29 cellular contexts compared by ENCODE assay signal in the genomic region with DNA sequence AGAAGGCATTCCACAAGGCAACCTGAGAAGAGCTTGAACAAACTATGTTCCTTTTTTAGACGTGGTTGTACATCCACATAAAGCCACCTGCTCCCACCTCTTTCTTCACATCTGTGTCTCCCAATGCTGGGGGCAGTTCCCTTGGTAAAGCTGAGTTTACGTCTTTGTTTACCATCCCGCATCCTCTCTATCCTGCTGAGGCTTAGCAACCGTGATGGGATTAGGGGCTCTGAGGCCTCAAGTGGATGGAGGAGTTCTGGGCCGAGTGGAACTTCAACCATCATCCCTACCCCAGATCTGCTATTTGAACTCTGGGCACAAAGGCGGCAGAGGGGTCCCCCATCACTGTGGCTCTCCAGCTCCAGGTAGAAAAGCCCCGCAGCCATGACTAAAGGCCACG.
"Had no signal": no experiment of that assay in that cellular context is flagged by ENCODE, and none has a peak within 500 bp of the region (broad histone marks: within the 10 kb centered on the region; RNA-seq: fewer than 3 reads in every experiment).

No MANE protein-coding gene starts in this region.

- H3K9me3 Mint-ChIP-seq: activated CD4-positive, alpha-beta memory T cell treated with anti-CD3 and anti-CD28 coated beads, Interleukin-2, amount 10 ng/mL, durations not matched to agents 7 days and 5 days; activated CD4-positive, alpha-beta T cell treated with anti-CD3 and anti-CD28 coated beads, Interleukin-2, amount 10 ng/mL, durations not matched to agents 7 days and 5 days; activated naive CD4-positive, alpha-beta T cell treated with anti-CD3 and anti-CD28 coated beads, Interleukin-2, amount 10 ng/mL, durations not matched to agents 7 days and 5 days; activated naive CD4-positive, alpha-beta T cell treated with anti-CD3 and anti-CD28 coated beads, Interleukin-2, amount 50 U/mL, for 72 hours; activated naive CD8-positive, alpha-beta T cell treated with anti-CD3 and anti-CD28 coated beads, Interleukin-2, amount 10 ng/mL, durations not matched to agents 7 days and 5 days; activated T-cell treated with anti-CD3 and anti-CD28 coated beads, Interleukin-2, amount 50 U/mL, for 72 hours; brain had no signal

- ATAC-seq: activated CD4-positive, alpha-beta T cell treated with anti-CD3 and anti-CD28 coated beads for 36 hours; activated naive CD4-positive, alpha-beta T cell treated with anti-CD3 and anti-CD28 coated beads, Interleukin-2, amount 50 U/mL, for 72 hours; activated T-cell treated with anti-CD3 and anti-CD28 coated beads, Interleukin-2, amount 50 U/mL, for 72 hours; gastroesophageal sphincter had no signal

- H3K27me3 ChIP-seq: ascending aorta, breast epithelium, cardiac muscle cell, colonic mucosa, esophagus squamous epithelium, gastroesophageal sphincter had no signal

- H3K36me3 Mint-ChIP-seq: activated naive CD4-positive, alpha-beta T cell treated with anti-CD3 and anti-CD28 coated beads, Interleukin-2, amount 10 ng/mL, durations not matched to agents 7 days and 5 days had no signal

- H3K4me1 ChIP-seq: ascending aorta, breast epithelium, colonic mucosa, esophagus squamous epithelium had no signal

- H3K27ac Mint-ChIP-seq: activated CD4-positive, alpha-beta memory T cell treated with anti-CD3 and anti-CD28 coated beads, Interleukin-2, amount 10 ng/mL, durations not matched to agents 7 days and 5 days; activated CD4-positive, alpha-beta T cell treated with anti-CD3 and anti-CD28 coated beads for 36 hours; activated CD4-positive, alpha-beta T cell treated with anti-CD3 and anti-CD28 coated beads, Interleukin-2, amount 10 ng/mL, durations not matched to agents 7 days and 5 days; activated naive CD4-positive, alpha-beta T cell treated with anti-CD3 and anti-CD28 coated beads, Interleukin-2, amount 10 ng/mL, durations not matched to agents 7 days and 5 days; activated naive CD4-positive, alpha-beta T cell treated with anti-CD3 and anti-CD28 coated beads, Interleukin-2, amount 50 U/mL, for 72 hours; activated naive CD8-positive, alpha-beta T cell treated with anti-CD3 and anti-CD28 coated beads, Interleukin-2, amount 10 ng/mL, durations not matched to agents 7 days and 5 days; activated T-cell treated with anti-CD3 and anti-CD28 coated beads, Interleukin-2, amount 50 U/mL, for 72 hours; brain had no signal

- H3K4me3 ChIP-seq: ascending aorta, breast epithelium, cardiac muscle cell, colonic mucosa, esophagus squamous epithelium, gastroesophageal sphincter had no signal

- H3K27me3 Mint-ChIP-seq: activated CD4-positive, alpha-beta memory T cell treated with anti-CD3 and anti-CD28 coated beads, Interleukin-2, amount 10 ng/mL, durations not matched to agents 7 days and 5 days; activated CD4-positive, alpha-beta T cell treated with anti-CD3 and anti-CD28 coated beads for 36 hours; activated CD4-positive, alpha-beta T cell treated with anti-CD3 and anti-CD28 coated beads, Interleukin-2, amount 10 ng/mL, durations not matched to agents 7 days and 5 days; activated naive CD4-positive, alpha-beta T cell treated with anti-CD3 and anti-CD28 coated beads, Interleukin-2, amount 10 ng/mL, durations not matched to agents 7 days and 5 days; activated naive CD8-positive, alpha-beta T cell treated with anti-CD3 and anti-CD28 coated beads, Interleukin-2, amount 10 ng/mL, durations not matched to agents 7 days and 5 days; brain had no signal

- H3K4me3 Mint-ChIP-seq: activated CD4-positive, alpha-beta memory T cell treated with anti-CD3 and anti-CD28 coated beads, Interleukin-2, amount 10 ng/mL, durations not matched to agents 7 days and 5 days; activated CD4-positive, alpha-beta T cell treated with anti-CD3 and anti-CD28 coated beads for 36 hours; activated CD4-positive, alpha-beta T cell treated with anti-CD3 and anti-CD28 coated beads, Interleukin-2, amount 10 ng/mL, durations not matched to agents 7 days and 5 days; activated naive CD4-positive, alpha-beta T cell treated with anti-CD3 and anti-CD28 coated beads, Interleukin-2, amount 10 ng/mL, durations not matched to agents 7 days and 5 days; activated naive CD8-positive, alpha-beta T cell treated with anti-CD3 and anti-CD28 coated beads, Interleukin-2, amount 10 ng/mL, durations not matched to agents 7 days and 5 days; activated T-cell treated with anti-CD3 and anti-CD28 coated beads, Interleukin-2, amount 50 U/mL, for 72 hours; brain had no signal

- FAIRE-seq: endometrium, endothelial cell of umbilical vein had no signal

- H3K36me3 ChIP-seq: breast epithelium, cardiac muscle cell, colonic mucosa had no signal

- H3K27ac ChIP-seq: ascending aorta, breast epithelium, cardiac muscle cell, colonic mucosa, epithelial cell of prostate, esophagus squamous epithelium, gastroesophageal sphincter had no signal

- H3K9me3 ChIP-seq: ascending aorta, breast epithelium, colonic mucosa, esophagus squamous epithelium, gastroesophageal sphincter had no signal

- H3K4me1 Mint-ChIP-seq: activated CD4-positive, alpha-beta memory T cell treated with anti-CD3 and anti-CD28 coated beads, Interleukin-2, amount 10 ng/mL, durations not matched to agents 7 days and 5 days; activated CD4-positive, alpha-beta T cell treated with anti-CD3 and anti-CD28 coated beads, Interleukin-2, amount 10 ng/mL, durations not matched to agents 7 days and 5 days; activated naive CD4-positive, alpha-beta T cell treated with anti-CD3 and anti-CD28 coated beads, Interleukin-2, amount 10 ng/mL, durations not matched to agents 7 days and 5 days; activated naive CD8-positive, alpha-beta T cell treated with anti-CD3 and anti-CD28 coated beads, Interleukin-2, amount 10 ng/mL, durations not matched to agents 7 days and 5 days; brain had no signal

- DNase-seq: activated CD4-positive, alpha-beta memory T cell treated with anti-CD3 and anti-CD28 coated beads, Interleukin-2, amount 10 ng/mL, durations not matched to agents 7 days and 5 days; activated CD4-positive, alpha-beta T cell treated with anti-CD3 and anti-CD28 coated beads for 36 hours; activated CD4-positive, alpha-beta T cell treated with anti-CD3 and anti-CD28 coated beads, Interleukin-2, amount 10 ng/mL, durations not matched to agents 7 days and 5 days; activated CD4-positive, alpha-beta T cell treated with anti-CD3 and anti-CD28 coated beads, Interleukin-2, amount 50 U/mL, for 4 hours; activated CD4-positive, CD25-positive, alpha-beta regulatory T cell; activated CD4-positive, CD25-positive, alpha-beta regulatory T cell treated with anti-CD3 and anti-CD28 coated beads, Interleukin-2, amount 50 U/mL, for 72 hours; activated CD8-positive, alpha-beta memory T cell treated with anti-CD3 and anti-CD28 coated beads, Interleukin-2, amount 50 U/mL, for 4 hours; activated gamma-delta T cell; activated naive CD4-positive, alpha-beta T cell; activated naive CD4-positive, alpha-beta T cell treated with anti-CD3 and anti-CD28 coated beads, Interleukin-2, amount 10 ng/mL, durations not matched to agents 7 days and 5 days; activated naive CD8-positive, alpha-beta T cell treated with anti-CD3 and anti-CD28 coated beads, Interleukin-2, amount 10 ng/mL, durations not matched to agents 7 days and 5 days; activated T-cell treated with anti-CD3 and anti-CD28 coated beads, Interleukin-2, amount 50 U/mL, for 1 hour; activated T-cell treated with anti-CD3 and anti-CD28 coated beads, Interleukin-2, amount 50 U/mL, for 72 hours; central memory CD4-positive, alpha-beta T cell; cerebellar nuclear complex; colonic mucosa; effector CD8-positive, alpha-beta T cell; esophagus squamous epithelium; foreskin melanocyte; T-helper 2 cell had no signal
